Comparison of ENCODE assay signal across 8 cellular contexts in genomic region chr6:52670502-52671409, GRCh38. TPM values are rescaled to one million over a fixed set of nuclear protein-coding genes. Genes with fewer than 3 reads are reported as not detected.
DNase-seq lines count a peak whose midpoint lies in the region; ATAC-seq and TF ChIP-seq lines count a peak whose summit lies in the region.

Gene TMEM14A (plus strand): TSS chr6:52671113. CDS start chr6:52677103, 5,990 bp downstream.

- POLR2A ChIA-PET in Panc1 (lab: Charles Lee), result no interaction called here

- peak; percentile 94 for ATAC-seq in GM21737 (IDR thresholded peaks at IDR 0.05; ENCODE audit: unreplicated experiment)
- peak; percentile 99 for ATAC-seq in Panc1
- peak; percentile 99 for ATAC-seq in activated T-cell treated with anti-CD3 and anti-CD28 coated beads, Interleukin-2, amount 50 U/mL, for 4 hours
- peak; percentile 96 for ATAC-seq in esophagus mucosa

- H3K4me3 ChIP-seq in Panc1 (ENCODE audit: low read depth in 2 of 2, low read length in 2 of 2) (peak within 1 kb of the TSS; percentile 75 to 81), muscle layer of colon (ENCODE audit: low read depth in 1 of 2, low read length in 2 of 2) (peak within 1 kb of the TSS; percentile 79 to 92)

- intact Hi-C loops in Panc1 (cut with micrococcal nuclease; ENCODE audit: unreplicated experiment), result no loop called here

- in situ Hi-C loops in Panc1 (cut with HindIII; ENCODE audit: low pct_unique_long_range_greater_than_20kb, low sequenced_read_pairs), result no loop called here

- peak; percentile 98 for DNase-seq in DMS53 (lab: John Stamatoyannopoulos, UW)
- peak; percentile 26 for DNase-seq in KG1 (lab: John Stamatoyannopoulos, UW)
- DNase-seq in Panc1 (ENCODE audit: low read depth, low spot score), result no peak
- peak; percentile 85 for DNase-seq in activated T-cell treated with anti-CD3 and anti-CD28 coated beads, Interleukin-2, amount 50 U/mL, for 4 hours
- peak; percentile 78 to 79 for DNase-seq in stimulated activated CD8-positive, alpha-beta memory T cell treated with anti-CD3 and anti-CD28 coated beads, Interleukin-7, amount 100 ng/mL, for 1 hour (ENCODE audit: low read depth in 2 of 2)

- H3K9me3 Mint-ChIP-seq in activated T-cell treated with anti-CD3 and anti-CD28 coated beads, Interleukin-2, amount 50 U/mL, for 4 hours, result no peaks in the 10 kb centered on the region

- BruUV-seq in Panc1 (replicated peaks; lab: Mats Ljungman, UMichigan), result no TSS peak

- peaks cover 30% of the 10 kb centered on the region for H3K4me1 Mint-ChIP-seq in activated T-cell treated with anti-CD3 and anti-CD28 coated beads, Interleukin-2, amount 50 U/mL, for 4 hours (ENCODE audit: low read depth)

- H3K9me3 ChIP-seq in Panc1 (ENCODE audit: control insufficient read depth, insufficient read depth, low read depth, low read length) (no peaks in the 10 kb centered on the region), muscle layer of colon (ENCODE audit: low read length) (no peaks in the 10 kb centered on the region)

- no peak for TF ChIP-seq CTCF in Panc1 (IDR thresholded peaks at IDR 0.05)

- peaks cover 19% of the 10 kb centered on the region for H3K4me1 ChIP-seq in Panc1 (ENCODE audit: control insufficient read depth, insufficient read depth, low read length)
- H3K4me1 ChIP-seq in muscle layer of colon (ENCODE audit: insufficient read depth, low read length), result peaks cover 16% of the 10 kb centered on the region

- H3K27ac ChIP-seq in Panc1 (ENCODE audit: low read length) (peak within 1 kb of the TSS; percentile 87), muscle layer of colon (ENCODE audit: low read depth, low read length) (peak within 1 kb of the TSS; percentile 40)

- CTCF ChIA-PET in Panc1 (lab: Charles Lee), result no interaction called here

- peak within 1 kb of the TSS; percentile 87 for H3K4me3 Mint-ChIP-seq in activated T-cell treated with anti-CD3 and anti-CD28 coated beads, Interleukin-2, amount 50 U/mL, for 4 hours

- H3K36me3 ChIP-seq in Panc1 (ENCODE audit: control insufficient read depth, insufficient read depth, low read length), result peaks cover 7% of the 10 kb centered on the region
- no peaks in the 10 kb centered on the region for H3K36me3 ChIP-seq in muscle layer of colon (ENCODE audit: insufficient read depth, low read length)

- H3K27me3 ChIP-seq in Panc1 (ENCODE audit: control insufficient read depth, insufficient read depth, low read length) (no peaks in the 10 kb centered on the region), muscle layer of colon (ENCODE audit: control insufficient read depth in 1 of 2, insufficient read depth in 2 of 2, low read length in 2 of 2) (no peaks in the 10 kb centered on the region)

- peaks cover 2% of the 10 kb centered on the region for H3K36me3 Mint-ChIP-seq in activated T-cell treated with anti-CD3 and anti-CD28 coated beads, Interleukin-2, amount 50 U/mL, for 4 hours (ENCODE audit: insufficient read depth)

- H3K9ac ChIP-seq in muscle layer of colon (ENCODE audit: low read length), result peak within 1 kb of the TSS; percentile 77

- H3K27me3 Mint-ChIP-seq in activated T-cell treated with anti-CD3 and anti-CD28 coated beads, Interleukin-2, amount 50 U/mL, for 4 hours (ENCODE audit: low read depth), result no peaks in the 10 kb centered on the region

RNA-seq across cellular contexts. Expression of gene TMEM14A, which starts in this region (rescaled TPM):
- 45.6 TPM for total RNA-seq in Panc1 (2021; ENCODE audit: unreplicated experiment)
- polyA plus RNA-seq in Panc1 (2012; ENCODE audit: insufficient read length), result 41.3 TPM
- total RNA-seq in activated T-cell treated with anti-CD3 and anti-CD28 coated beads, Interleukin-2, amount 50 U/mL, for 4 hours, result 1 to 10 TPM; 6.6 to 9.7 (median 6.7) TPM
- 40.6 TPM for total RNA-seq in esophagus mucosa
